In genomic region chr12:100215209-100215608, GRCh38 we compare ENCODE assay signal across 27 cellular contexts. TPM values are rescaled to one million over a fixed set of nuclear protein-coding genes. Genes with fewer than 3 reads are reported as not detected.
DNase-seq lines count a peak whose midpoint lies in the region; ATAC-seq, FAIRE-seq and TF ChIP-seq lines count a peak whose summit lies in the region.
"Had no signal": no experiment of that assay in that cellular context is flagged by ENCODE, and none has a peak within 500 bp of the region (broad histone marks: within the 10 kb centered on the region; RNA-seq: fewer than 3 reads in every experiment).

No MANE protein-coding gene starts in this region.

- no peaks in the 10 kb centered on the region for H3K27me3 Mint-ChIP-seq in activated T-cell treated with anti-CD3 and anti-CD28 coated beads, Interleukin-2, amount 50 U/mL, for 24 hours
- no peaks in the 10 kb centered on the region for H3K27me3 Mint-ChIP-seq in activated T-helper 17 cell treated with anti-CD3 and anti-CD28 coated beads, Interleukin-2, amount 50 U/mL, for 72 hours
- H3K27me3 Mint-ChIP-seq: activated CD4-positive, alpha-beta T cell treated with anti-CD3 and anti-CD28 coated beads, Interleukin-2, amount 10 ng/mL, durations not matched to agents 24 days and 14 days had no signal

- H3K9me3 ChIP-seq in adrenal gland (replicated peaks in 1 of 3), result no peaks in the 10 kb centered on the region
- H3K9me3 ChIP-seq: A549, body of pancreas, psoas muscle, thoracic aorta, vagina had no signal

- peak overlapping the region; percentile 28 for H3K27ac Mint-ChIP-seq in activated T-cell treated with anti-CD3 and anti-CD28 coated beads, Interleukin-2, amount 50 U/mL, for 24 hours
- peak overlapping the region; percentile 57 for H3K27ac Mint-ChIP-seq in activated T-helper 17 cell treated with anti-CD3 and anti-CD28 coated beads, Interleukin-2, amount 50 U/mL, for 72 hours
- H3K27ac Mint-ChIP-seq: activated CD4-positive, alpha-beta T cell treated with anti-CD3 and anti-CD28 coated beads, Interleukin-2, amount 10 ng/mL, durations not matched to agents 24 days and 14 days had no signal

- H3K4me1 ChIP-seq in adrenal gland (replicated peaks in 1 of 2), result no peaks in the 10 kb centered on the region
- H3K4me1 ChIP-seq: A549, psoas muscle, vagina had no signal

- H3K27me3 ChIP-seq in adrenal gland, result no peaks in the 10 kb centered on the region
- H3K27me3 ChIP-seq: body of pancreas, vagina had no signal

- H3K4me3 Mint-ChIP-seq in activated T-cell treated with anti-CD3 and anti-CD28 coated beads, Interleukin-2, amount 50 U/mL, for 24 hours, result no peak overlapping the region
- no peak overlapping the region for H3K4me3 Mint-ChIP-seq in activated T-helper 17 cell treated with anti-CD3 and anti-CD28 coated beads, Interleukin-2, amount 50 U/mL, for 72 hours
- H3K4me3 Mint-ChIP-seq: activated CD4-positive, alpha-beta T cell treated with anti-CD3 and anti-CD28 coated beads, Interleukin-2, amount 10 ng/mL, durations not matched to agents 24 days and 14 days had no signal

- H3K4me3 ChIP-seq in fibroblast of the aortic adventitia (ENCODE audit: low read depth, low read length) (no peak overlapping the region), adrenal gland (no peak overlapping the region)
- H3K4me3 ChIP-seq: A549, body of pancreas, psoas muscle, thoracic aorta, vagina had no signal

- no peak for FAIRE-seq in GM12892 (lab: Jason Lieb, UNC)
- FAIRE-seq: H54 had no signal

- H3K36me3 ChIP-seq in adrenal gland (replicated peaks in 1 of 2), result peaks cover 0 to 48% of the 10 kb centered on the region in 2 donors

- no peaks in the 10 kb centered on the region for H3K9me3 Mint-ChIP-seq in activated T-cell treated with anti-CD3 and anti-CD28 coated beads, Interleukin-2, amount 50 U/mL, for 24 hours
- H3K9me3 Mint-ChIP-seq in activated T-helper 17 cell treated with anti-CD3 and anti-CD28 coated beads, Interleukin-2, amount 50 U/mL, for 72 hours, result no peaks in the 10 kb centered on the region
- H3K9me3 Mint-ChIP-seq: activated CD4-positive, alpha-beta T cell treated with anti-CD3 and anti-CD28 coated beads, Interleukin-2, amount 10 ng/mL, durations not matched to agents 24 days and 14 days had no signal

- intact Hi-C loops in sciatic nerve (cut with DNase I), result no loop called here
- intact Hi-C loops in adrenal gland (cut with DNase I), result no loop called here

- peaks cover 81% of the 10 kb centered on the region for H3K36me3 Mint-ChIP-seq in activated T-cell treated with anti-CD3 and anti-CD28 coated beads, Interleukin-2, amount 50 U/mL, for 24 hours (ENCODE audit: low read depth)
- peaks cover 94% of the 10 kb centered on the region for H3K36me3 Mint-ChIP-seq in activated T-helper 17 cell treated with anti-CD3 and anti-CD28 coated beads, Interleukin-2, amount 50 U/mL, for 72 hours (ENCODE audit: low read depth)

- no peak for TF ChIP-seq POLR2A in adrenal gland (IDR thresholded peaks at IDR 0.05)
- no peak for TF ChIP-seq POLR2A in GM12892 (IDR thresholded peaks at IDR 0.05; ENCODE audit: low read depth, low read length)

- 48 to 73% (median 62%) methylated on average over 1 of the region's 1 CpG for WGBS in adrenal gland, 4 donors

- H3K4me1 Mint-ChIP-seq in activated T-cell treated with anti-CD3 and anti-CD28 coated beads, Interleukin-2, amount 50 U/mL, for 24 hours (ENCODE audit: low read depth), result peaks cover 3% of the 10 kb centered on the region
- H3K4me1 Mint-ChIP-seq in activated T-helper 17 cell treated with anti-CD3 and anti-CD28 coated beads, Interleukin-2, amount 50 U/mL, for 72 hours, result no peaks in the 10 kb centered on the region
- H3K4me1 Mint-ChIP-seq: activated CD4-positive, alpha-beta T cell treated with anti-CD3 and anti-CD28 coated beads, Interleukin-2, amount 10 ng/mL, durations not matched to agents 24 days and 14 days had no signal

- DNase-seq in activated T-cell treated with anti-CD3 and anti-CD28 coated beads, Interleukin-2, amount 50 U/mL, for 24 hours, result no peak
- no peak for DNase-seq in activated T-cell treated with anti-CD3 and anti-CD28 coated beads for 4 hours
- peak; percentile 26 for DNase-seq in fibroblast of the aortic adventitia (ENCODE audit: low read depth)
- DNase-seq in sciatic nerve (ENCODE audit: low spot score), result no peak
- DNase-seq in activated CD8-positive, alpha-beta memory T cell treated with anti-CD3 and anti-CD28 coated beads, Interleukin-2, amount 50 U/mL, for 4 hours, result no peak
- no peak for DNase-seq in adrenal gland
- no peak for DNase-seq in GM12892 (ENCODE audit: insufficient read length)
- DNase-seq: activated CD4-positive, alpha-beta T cell treated with anti-CD3 and anti-CD28 coated beads, Interleukin-2, amount 10 ng/mL, durations not matched to agents 24 days and 14 days; AML-193; body of pancreas; DMS153; head of caudate nucleus; NCI-H1092; NCI-H187; NCI-H2171; NCI-H510A treated with DMSO at 0.1 percent for 48 hours; NK-92 treated with Interleukin-12 subunit alpha and Interleukin-12 subunit beta, amount 100 ng/mL, for 24 hours; psoas muscle; stimulated activated naive CD4-positive, alpha-beta T cell; SW 1271; T-helper 9 cell had no signal

- TF ChIP-seq CTCF in fibroblast of the aortic adventitia (IDR thresholded peaks at IDR 0.05; ENCODE audit: insufficient read depth, low read length) (no peak), adrenal gland (IDR thresholded peaks at IDR 0.05) (no peak)

- ATAC-seq in activated T-helper 17 cell treated with anti-CD3 and anti-CD28 coated beads, Interleukin-2, amount 50 U/mL, for 72 hours (replicated peaks), result no peak
- ATAC-seq in sciatic nerve, result peak; percentile 83
- ATAC-seq: A549, body of pancreas, psoas muscle had no signal

- no peak overlapping the region for H3K27ac ChIP-seq in adrenal gland
- H3K27ac ChIP-seq: A549, body of pancreas, psoas muscle, thoracic aorta, vagina, VCaP had no signal

RNA-seq across cellular contexts. Expression of gene ACTR6, which starts 14.6 kb away (rescaled TPM):
- total RNA-seq in activated T-helper 17 cell treated with anti-CD3 and anti-CD28 coated beads, Interleukin-2, amount 50 U/mL, for 72 hours, result 10 to 100 TPM; 31.0 to 40.6 TPM
- 9.2 and 30.0 TPM in 2 replicates for total RNA-seq in fibroblast of the aortic adventitia (ENCODE audit: low replicate concordance)
- 32.3 TPM for total RNA-seq in sciatic nerve
- 10 to 100 TPM in 7 of 8 donors, 1 to 10 TPM in 1; 5.4 to 30.1 (median 23.3) TPM for total RNA-seq in adrenal gland
- polyA plus RNA-seq in adrenal gland, result 10 to 100 TPM in 2 of 3 donors, 1 to 10 TPM in 1; 9.3 to 23.9 (median 11.3) TPM
- 26.4 TPM for polyA plus RNA-seq in GM12892 (2012; ENCODE audit: missing spikeins)

RNA-seq across cellular contexts. Expression of gene DEPDC4, which starts 51.7 kb away (rescaled TPM):
- total RNA-seq in activated T-helper 17 cell treated with anti-CD3 and anti-CD28 coated beads, Interleukin-2, amount 50 U/mL, for 72 hours, result 1 to 10 TPM; 2.4 TPM
- total RNA-seq in fibroblast of the aortic adventitia (ENCODE audit: low replicate concordance) (2.1 and 5.9 TPM in 2 replicates), sciatic nerve (1.5 TPM), adrenal gland (1 to 10 TPM in 4 of 8 donors, under 1 TPM in 3, not detected in 1; 0.17 to 3.5 (median 1.5) TPM)
- 1 to 10 TPM in 2 of 3 donors, under 1 TPM in 1; 0.67 to 1.7 (median 1.2) TPM for polyA plus RNA-seq in adrenal gland
- 2.6 TPM for polyA plus RNA-seq in GM12892 (2012; ENCODE audit: missing spikeins)
- total RNA-seq: thoracic aorta, vagina had no signal

RNA-seq across cellular contexts. Expression of gene SCYL2, which starts 51.8 kb away (rescaled TPM):
- total RNA-seq in activated T-helper 17 cell treated with anti-CD3 and anti-CD28 coated beads, Interleukin-2, amount 50 U/mL, for 72 hours, result 10 to 100 TPM; 18.7 to 31.2 TPM
- 49.1 and 49.4 TPM in 2 replicates for total RNA-seq in fibroblast of the aortic adventitia (ENCODE audit: low replicate concordance)
- total RNA-seq in sciatic nerve, result 54.1 TPM
- total RNA-seq in adrenal gland, result 10 to 100 TPM; 29.9 to 54.6 (median 41.7) TPM
- polyA plus RNA-seq in adrenal gland, result 10 to 100 TPM; 12.1 to 45.0 (median 14.6) TPM
- polyA plus RNA-seq in GM12892 (2012; ENCODE audit: missing spikeins), result 19.0 TPM
